7 cellular contexts compared by ENCODE assay signal in the genomic region with DNA sequence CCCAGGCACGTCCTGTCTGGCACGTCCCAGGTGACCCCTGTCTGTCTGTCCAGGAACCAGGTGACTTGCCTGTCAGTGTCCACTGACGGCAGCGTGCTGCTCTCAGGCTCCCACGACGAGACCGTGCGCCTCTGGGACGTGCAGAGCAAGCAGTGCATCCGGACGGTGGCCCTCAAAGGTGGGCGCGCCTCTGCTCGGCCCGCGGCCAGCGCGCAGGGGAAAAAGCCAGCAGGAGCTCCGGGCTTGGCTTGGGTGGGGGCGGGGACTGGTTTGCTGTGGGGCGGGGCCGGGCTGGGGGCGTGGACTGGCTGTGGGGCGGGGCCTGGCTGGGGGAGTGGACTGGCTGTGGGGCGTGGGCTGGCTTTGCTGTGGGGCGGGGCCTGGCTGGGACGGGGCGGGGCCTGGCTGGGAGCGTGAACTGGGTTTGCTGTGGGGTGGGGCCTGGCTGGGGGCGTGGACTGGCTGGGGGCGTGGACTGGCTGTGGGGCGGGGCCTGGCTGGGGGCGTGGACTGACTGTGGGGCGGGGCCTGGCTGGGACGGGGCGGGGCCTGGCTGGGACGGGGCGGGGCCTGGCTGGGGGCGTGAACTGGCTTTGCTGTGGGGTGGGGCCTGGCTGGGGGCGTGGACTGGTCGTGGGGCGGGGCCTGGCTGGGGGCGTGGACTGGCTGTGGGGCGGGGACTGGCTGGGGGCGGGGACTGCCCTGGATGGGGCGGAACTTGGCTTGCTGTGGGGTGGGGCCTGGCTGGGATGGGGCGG. TPM values are rescaled to one million over a fixed set of nuclear protein-coding genes. Genes with fewer than 3 reads are reported as not detected.
DNase-seq lines count a peak whose midpoint lies in the region; ATAC-seq and TF ChIP-seq lines count a peak whose summit lies in the region.

No MANE protein-coding gene starts in this region.

- CTCF ChIA-PET in activated CD8-positive, alpha-beta T cell treated with anti-CD3 and anti-CD28 coated beads for 36 hours (lab: Charles Lee) = interaction anchor here (0.6 kb wide), 1 partner anchor 116 kb away, joined by 3 read pairs; no protein-coding TSS in a partner anchor

- no peak overlapping the region for H3K27ac Mint-ChIP-seq in activated CD8-positive, alpha-beta T cell treated with anti-CD3 and anti-CD28 coated beads for 36 hours

- intact Hi-C loops in activated CD8-positive, alpha-beta T cell treated with anti-CD3 and anti-CD28 coated beads for 36 hours (cut with micrococcal nuclease) = no loop called here

- H3K36me3 Mint-ChIP-seq in activated CD8-positive, alpha-beta T cell treated with anti-CD3 and anti-CD28 coated beads for 36 hours (ENCODE audit: low read depth) = peaks cover 17% of the 10 kb centered on the region

- peak; percentile 88 for ATAC-seq in activated CD8-positive, alpha-beta T cell treated with anti-CD3 and anti-CD28 coated beads for 36 hours
- ATAC-seq in GM21390 (IDR thresholded peaks at IDR 0.05; ENCODE audit: unreplicated experiment) = no peak
- ATAC-seq in HG02870 (IDR thresholded peaks at IDR 0.05; ENCODE audit: unreplicated experiment) = no peak
- ATAC-seq in GM18873 (IDR thresholded peaks at IDR 0.05; ENCODE audit: low FRiP score, unreplicated experiment) = no peak

- no peak overlapping the region for H3K4me3 Mint-ChIP-seq in activated CD8-positive, alpha-beta T cell treated with anti-CD3 and anti-CD28 coated beads for 36 hours

- H3K27me3 Mint-ChIP-seq in activated CD8-positive, alpha-beta T cell treated with anti-CD3 and anti-CD28 coated beads for 36 hours = no peaks in the 10 kb centered on the region

- peak; percentile 39 for DNase-seq in LHCN-M2 (ENCODE audit: low read depth)
- DNase-seq in activated CD8-positive, alpha-beta T cell treated with anti-CD3 and anti-CD28 coated beads for 36 hours = peak; percentile 81
- peak; percentile 29 for DNase-seq in fibroblast of the aortic adventitia (ENCODE audit: low read depth)
- peak; percentile 51 for DNase-seq in stimulated activated CD8-positive, alpha-beta memory T cell treated with anti-CD3 and anti-CD28 coated beads, Interleukin-4, amount 100 ng/mL, for 24 hours (ENCODE audit: low read depth)

- peaks cover 9% of the 10 kb centered on the region for H3K4me1 Mint-ChIP-seq in activated CD8-positive, alpha-beta T cell treated with anti-CD3 and anti-CD28 coated beads for 36 hours (ENCODE audit: low read depth)

- H3K4me3 ChIP-seq in fibroblast of the aortic adventitia (ENCODE audit: low read depth, low read length) = no peak overlapping the region

- no peak for TF ChIP-seq CTCF in activated CD8-positive, alpha-beta T cell treated with anti-CD3 and anti-CD28 coated beads for 36 hours (IDR thresholded peaks at IDR 0.05)
- TF ChIP-seq CTCF in fibroblast of the aortic adventitia (IDR thresholded peaks at IDR 0.05; ENCODE audit: insufficient read depth, low read length) = no peak

- H3K9me3 Mint-ChIP-seq in activated CD8-positive, alpha-beta T cell treated with anti-CD3 and anti-CD28 coated beads for 36 hours = no peaks in the 10 kb centered on the region

- POLR2A ChIA-PET in activated CD8-positive, alpha-beta T cell treated with anti-CD3 and anti-CD28 coated beads for 36 hours (lab: Charles Lee) = interaction anchor here (1.4 kb wide), 1 partner anchor 27 kb away, joined by 3 read pairs; no protein-coding TSS in a partner anchor

RNA-seq across cellular contexts. Expression of a gene that starts 7.2 kb away (rescaled TPM):
- 44.2 and 53.6 TPM in 2 replicates for total RNA-seq in LHCN-M2 (2014; rRNA removed)
- polyA plus RNA-seq in LHCN-M2 (2012) = 38.2 TPM
- 10 to 100 TPM; 75.3 to 78.1 TPM for total RNA-seq in activated CD8-positive, alpha-beta T cell treated with anti-CD3 and anti-CD28 coated beads for 36 hours
- total RNA-seq in fibroblast of the aortic adventitia (ENCODE audit: low replicate concordance) = 16.5 and 45.0 TPM in 2 replicates

RNA-seq across cellular contexts. Expression of a gene that starts 8.9 kb away (rescaled TPM):
- total RNA-seq in LHCN-M2 (2014; rRNA removed) (0.11 and 0.19 TPM in 2 replicates), fibroblast of the aortic adventitia (ENCODE audit: low replicate concordance) (0.45 and 0.74 TPM in 2 replicates)
- 0.05 TPM for polyA plus RNA-seq in LHCN-M2 (2012)
- total RNA-seq in activated CD8-positive, alpha-beta T cell treated with anti-CD3 and anti-CD28 coated beads for 36 hours = under 1 TPM in 1 of 2 experiments, not detected in 1; 0.07 TPM

RNA-seq across cellular contexts. Expression of a gene that starts 29.6 kb away (rescaled TPM):
- total RNA-seq in LHCN-M2 (2014; rRNA removed) (154 and 176 TPM in 2 replicates), fibroblast of the aortic adventitia (ENCODE audit: low replicate concordance) (44.7 and 49.9 TPM in 2 replicates)
- polyA plus RNA-seq in LHCN-M2 (2012) = 67.8 TPM
- 100 to 1,000 TPM; 115 to 117 TPM for total RNA-seq in activated CD8-positive, alpha-beta T cell treated with anti-CD3 and anti-CD28 coated beads for 36 hours

RNA-seq across cellular contexts. Expression of a gene that starts 30.0 kb away (rescaled TPM):
- total RNA-seq in LHCN-M2 (2014; rRNA removed) (not detected in 2 replicates), fibroblast of the aortic adventitia (ENCODE audit: low replicate concordance) (not detected in 2 replicates)
- polyA plus RNA-seq in LHCN-M2 (2012) = not detected
- total RNA-seq in activated CD8-positive, alpha-beta T cell treated with anti-CD3 and anti-CD28 coated beads for 36 hours = not detected

RNA-seq across cellular contexts. Expression of a gene that starts 35.1 kb away (rescaled TPM):
- total RNA-seq in LHCN-M2 (2014; rRNA removed) = 130 and 145 TPM in 2 replicates
- 435 TPM for polyA plus RNA-seq in LHCN-M2 (2012)
- 10 to 100 TPM; 97.4 to 98.3 TPM for total RNA-seq in activated CD8-positive, alpha-beta T cell treated with anti-CD3 and anti-CD28 coated beads for 36 hours
- total RNA-seq in fibroblast of the aortic adventitia (ENCODE audit: low replicate concordance) = 96.0 and 101 TPM in 2 replicates

Comparison
In these comparisons a context has a peak if more than half of its experiments do, and no peak if none do; other contexts are left out.
1. DNase-seq: peak in every context shown above with its lines; median percentile 81 in activated CD8-positive, alpha-beta T cell treated with anti-CD3 and anti-CD28 coated beads for 36 hours; 51 in stimulated activated CD8-positive, alpha-beta memory T cell treated with anti-CD3 and anti-CD28 coated beads, Interleukin-4, amount 100 ng/mL, for 24 hours; 39 in LHCN-M2; 29 in fibroblast of the aortic adventitia.